9 cellular contexts compared by ENCODE assay signal in genomic region chr4:52643846-52644245, GRCh38. TPM values are rescaled to one million over a fixed set of nuclear protein-coding genes. Genes with fewer than 3 reads are reported as not detected.
DNase-seq lines count a peak whose midpoint lies in the region; ATAC-seq and TF ChIP-seq lines count a peak whose summit lies in the region.
"Had no signal": no experiment of that assay in that cellular context is flagged by ENCODE, and none has a peak within 500 bp of the region (broad histone marks: within the 10 kb centered on the region; RNA-seq: fewer than 3 reads in every experiment).

No MANE protein-coding gene starts in this region.

- WGBS in hepatocyte (ENCODE audit: low lambda C conversion rate, missing lambda C conversion rate), result 62% methylated on average over 4 of the region's 4 CpGs

- H3K4me1 ChIP-seq in hepatocyte (ENCODE audit: insufficient read depth), result peaks cover 31% of the 10 kb centered on the region

- ATAC-seq in HG02678 (IDR thresholded peaks at IDR 0.05; ENCODE audit: unreplicated experiment), result peak; percentile 37
- no peak for ATAC-seq in GM19467 (IDR thresholded peaks at IDR 0.05; ENCODE audit: unreplicated experiment)
- no peak for ATAC-seq in HG03457 (IDR thresholded peaks at IDR 0.05; ENCODE audit: unreplicated experiment)

- H3K9me3 ChIP-seq in hepatocyte (ENCODE audit: low read depth), result no peaks in the 10 kb centered on the region

- no peak for TF ChIP-seq CTCF in hepatocyte (IDR thresholded peaks at IDR 0.05; ENCODE audit: poor library complexity)

- H4K20me1 ChIP-seq in hepatocyte (ENCODE audit: insufficient read depth, poor library complexity, severe bottlenecking), result peaks cover 14% of the 10 kb centered on the region

- no peak overlapping the region for H3K4me3 ChIP-seq in hepatocyte

- H3K79me2 ChIP-seq in hepatocyte, result peaks cover 93% of the 10 kb centered on the region

- no peaks in the 10 kb centered on the region for H3K9me2 ChIP-seq in hepatocyte (replicated peaks; ENCODE audit: insufficient read depth)

- H3K27ac ChIP-seq in hepatocyte, result peak overlapping the region; percentile 14

- H3K36me3 ChIP-seq in hepatocyte (replicated peaks; ENCODE audit: insufficient read depth, low read depth), result no peaks in the 10 kb centered on the region

- no peak overlapping the region for H2AFZ ChIP-seq in hepatocyte

- no peaks in the 10 kb centered on the region for H3K27me3 ChIP-seq in hepatocyte

- DNase-seq in AG20443 (ENCODE audit: low spot score) (peak; percentile 34), amniotic epithelial cell (ENCODE audit: low read depth) (peak; percentile 38), hepatocyte (ENCODE audit: low spot score) (peak; percentile 56), AML-193 (lab: John Stamatoyannopoulos, UW) (no peak), NCI-H1930 (lab: John Stamatoyannopoulos, UW) (no peak)
- DNase-seq: CD4-positive, CD25-positive, alpha-beta regulatory T cell had no signal

- no peak overlapping the region for H3K4me2 ChIP-seq in hepatocyte

RNA-seq across cellular contexts. Expression of gene USP46, which starts 15.3 kb away (rescaled TPM):
- total RNA-seq in hepatocyte, result 34.0 and 36.3 TPM in 2 replicates
- polyA plus RNA-seq in hepatocyte, result 17.8 and 20.7 TPM in 2 replicates

Comparison
In these comparisons a context has a peak if more than half of its experiments do, and no peak if none do; other contexts are left out.
1. DNase-seq: peak in AG20443 (single experiment), amniotic epithelial cell (single experiment) and hepatocyte (single experiment); none in AML-193 (0 of 2) and NCI-H1930 (0 of 2).